In genomic region chr17:10547351-10547750, GRCh38 we compare ENCODE assay signal across 15 cellular contexts. TPM values are rescaled to one million over a fixed set of nuclear protein-coding genes. Genes with fewer than 3 reads are reported as not detected.
"Had no signal": no experiment of that assay in that cellular context is flagged by ENCODE, and none has a peak within 500 bp of the region (broad histone marks: within the 10 kb centered on the region; RNA-seq: fewer than 3 reads in every experiment).

No MANE protein-coding gene starts in this region.

- H3K4me3 ChIP-seq: cardiac muscle cell, coronary artery, transverse colon had no signal

- ATAC-seq: right cardiac atrium; stimulated activated naive B cell treated with anti-CD40 and anti-IgM and Interleukin-4, amounts not matched to agents 10 μg/mL and 1 μg/mL and 100 μg/mL, for 72 hours had no signal

- H3K9me3 Mint-ChIP-seq: activated CD4-positive, alpha-beta memory T cell treated with anti-CD3 and anti-CD28 coated beads, Interleukin-2, amount 10 ng/mL, durations not matched to agents 7 days and 5 days; T-helper 2 cell treated with Interferon-gamma antibody and Interleukin-4, amounts not matched to agents 5 μg/mL and 100 μg/mL, for 36 hours had no signal

- H3K27ac Mint-ChIP-seq: activated CD4-positive, alpha-beta memory T cell treated with anti-CD3 and anti-CD28 coated beads, Interleukin-2, amount 10 ng/mL, durations not matched to agents 7 days and 5 days; activated naive CD8-positive, alpha-beta T cell treated with anti-CD3 and anti-CD28 coated beads, Interleukin-2, amount 10 ng/mL, durations not matched to agents 7 days and 5 days; stimulated activated naive B cell treated with anti-CD40 and anti-IgM and Interleukin-4, amounts not matched to agents 10 μg/mL and 1 μg/mL and 100 μg/mL, for 72 hours; T-helper 2 cell treated with Interferon-gamma antibody and Interleukin-4, amounts not matched to agents 5 μg/mL and 100 μg/mL, for 36 hours had no signal

- DNase-seq: activated CD4-positive, alpha-beta memory T cell treated with anti-CD3 and anti-CD28 coated beads, Interleukin-2, amount 10 ng/mL, durations not matched to agents 7 days and 5 days; activated CD4-positive, alpha-beta T cell treated with anti-CD3 and anti-CD28 coated beads for 1 hour; activated naive CD8-positive, alpha-beta T cell treated with anti-CD3 and anti-CD28 coated beads, Interleukin-2, amount 10 ng/mL, durations not matched to agents 7 days and 5 days; effector CD4-positive, alpha-beta T cell; hypothalamus; right cardiac atrium; stimulated activated CD4-positive, alpha-beta T cell treated with anti-CD3 and anti-CD28 coated beads, Interleukin-2, amount 100 ng/mL, for 24 hours; stimulated activated naive B cell treated with anti-CD40 and anti-IgM and Interleukin-4, amounts not matched to agents 10 μg/mL and 1 μg/mL and 100 μg/mL, for 72 hours; substantia nigra; transverse colon had no signal

- H3K27me3 ChIP-seq: cardiac muscle cell, transverse colon had no signal

- H3K36me3 ChIP-seq: cardiac muscle cell, transverse colon had no signal

- H3K4me1 Mint-ChIP-seq: activated CD4-positive, alpha-beta memory T cell treated with anti-CD3 and anti-CD28 coated beads, Interleukin-2, amount 10 ng/mL, durations not matched to agents 7 days and 5 days; activated naive CD8-positive, alpha-beta T cell treated with anti-CD3 and anti-CD28 coated beads, Interleukin-2, amount 10 ng/mL, durations not matched to agents 7 days and 5 days; stimulated activated naive B cell treated with anti-CD40 and anti-IgM and Interleukin-4, amounts not matched to agents 10 μg/mL and 1 μg/mL and 100 μg/mL, for 72 hours had no signal

- H3K27ac ChIP-seq: cardiac muscle cell, coronary artery, transverse colon had no signal

- FAIRE-seq: astrocyte had no signal

- H3K36me3 Mint-ChIP-seq: activated naive CD8-positive, alpha-beta T cell treated with anti-CD3 and anti-CD28 coated beads, Interleukin-2, amount 10 ng/mL, durations not matched to agents 7 days and 5 days; stimulated activated naive B cell treated with anti-CD40 and anti-IgM and Interleukin-4, amounts not matched to agents 10 μg/mL and 1 μg/mL and 100 μg/mL, for 72 hours had no signal

- H3K9me3 ChIP-seq: transverse colon had no signal

- H3K4me3 Mint-ChIP-seq: activated CD4-positive, alpha-beta memory T cell treated with anti-CD3 and anti-CD28 coated beads, Interleukin-2, amount 10 ng/mL, durations not matched to agents 7 days and 5 days; activated naive CD8-positive, alpha-beta T cell treated with anti-CD3 and anti-CD28 coated beads, Interleukin-2, amount 10 ng/mL, durations not matched to agents 7 days and 5 days; stimulated activated naive B cell treated with anti-CD40 and anti-IgM and Interleukin-4, amounts not matched to agents 10 μg/mL and 1 μg/mL and 100 μg/mL, for 72 hours; T-helper 2 cell treated with Interferon-gamma antibody and Interleukin-4, amounts not matched to agents 5 μg/mL and 100 μg/mL, for 36 hours had no signal

- H3K27me3 Mint-ChIP-seq: activated CD4-positive, alpha-beta memory T cell treated with anti-CD3 and anti-CD28 coated beads, Interleukin-2, amount 10 ng/mL, durations not matched to agents 7 days and 5 days had no signal

RNA-seq across cellular contexts. Expression of gene MYH2, which starts 2.1 kb away (rescaled TPM):
- total RNA-seq: activated CD4-positive, alpha-beta memory T cell treated with anti-CD3 and anti-CD28 coated beads, Interleukin-2, amount 10 ng/mL, durations not matched to agents 7 days and 5 days; activated naive CD8-positive, alpha-beta T cell treated with anti-CD3 and anti-CD28 coated beads, Interleukin-2, amount 10 ng/mL, durations not matched to agents 7 days and 5 days; cardiac muscle cell; glomerular endothelial cell had no signal
- polyA plus RNA-seq: cardiac muscle cell, right cardiac atrium had no signal

RNA-seq across cellular contexts. Expression of gene MYH1, which starts 29.0 kb away (rescaled TPM):
- total RNA-seq: activated CD4-positive, alpha-beta memory T cell treated with anti-CD3 and anti-CD28 coated beads, Interleukin-2, amount 10 ng/mL, durations not matched to agents 7 days and 5 days; activated naive CD8-positive, alpha-beta T cell treated with anti-CD3 and anti-CD28 coated beads, Interleukin-2, amount 10 ng/mL, durations not matched to agents 7 days and 5 days; astrocyte; cardiac muscle cell; glomerular endothelial cell had no signal
- polyA plus RNA-seq: cardiac muscle cell, right cardiac atrium had no signal
